Comparison of ENCODE assay signal across 19 cellular contexts in the genomic region with DNA sequence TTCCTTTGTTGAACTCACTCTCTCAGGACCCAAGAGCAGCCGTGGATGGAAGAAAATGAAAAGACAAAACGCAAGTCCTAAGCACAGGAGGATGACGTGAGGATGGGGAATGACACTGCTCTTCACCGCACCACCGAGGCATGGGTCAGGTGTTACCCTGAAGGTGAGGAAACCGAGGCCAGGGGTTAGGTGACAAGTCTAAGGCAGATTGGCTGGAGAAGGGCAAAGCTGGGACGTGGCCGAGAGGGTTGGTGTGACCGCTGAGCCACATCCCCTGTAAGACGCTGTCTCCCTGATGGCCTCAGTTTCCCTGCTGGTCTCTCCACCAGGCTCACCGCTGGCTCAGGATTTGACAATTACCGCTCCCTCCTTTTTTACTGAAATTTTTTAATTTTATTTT.
DNase-seq lines count a peak whose midpoint lies in the region; ATAC-seq, FAIRE-seq and TF ChIP-seq lines count a peak whose summit lies in the region.
"Had no signal": no experiment of that assay in that cellular context is flagged by ENCODE, and none has a peak within 500 bp of the region (broad histone marks: within the 10 kb centered on the region; RNA-seq: fewer than 3 reads in every experiment).

No MANE protein-coding gene starts in this region.

- no peak overlapping the region for H2BK15ac ChIP-seq in H1 (ENCODE audit: low read length)

- no peak overlapping the region for H3K14ac ChIP-seq in H1 (ENCODE audit: insufficient read length)
- no peak overlapping the region for H3K14ac ChIP-seq in trophoblast cell (ENCODE audit: low read length)

- DNase-seq in H1 (ENCODE audit: low read depth in 1 of 2, low spot score in 2 of 2) (no peak), lower lobe of right lung (peak; percentile 23), trophoblast cell (no peak), vagina (ENCODE audit: extremely low spot score in 2 of 2) (no peak), NCI-H526 (lab: John Stamatoyannopoulos, UW) (no peak), medulla oblongata (ENCODE audit: extremely low spot score) (no peak)
- DNase-seq: C1 segment of cervical spinal cord; Calu3; CD4-positive, alpha-beta memory T cell; COR-L47; DMS53; DMS79 treated with DMSO at 0.1 percent for 48 hours; GF-D8; HFFc6 had no signal

- POLR2A ChIA-PET in H1 (lab: Charles Lee; ENCODE audit: partially characterized antibody) = no interaction called here

- H4K12ac ChIP-seq in trophoblast cell (ENCODE audit: low read depth, low read length) = no peak overlapping the region

- H2AK5ac ChIP-seq in H1 (ENCODE audit: low read depth, low read length) (0 out of 2 replicates have a peak overlapping the region, but pooled peaks have one; percentile 0), trophoblast cell (ENCODE audit: low read length) (no peak overlapping the region)

- H3K4me3 ChIP-seq in H1 (ENCODE audit: extremely low read depth in 1 of 4, insufficient read depth in 2 of 4, low read depth in 3 of 4, low read length in 4 of 4) (no peak overlapping the region), lower lobe of right lung (no peak overlapping the region), trophoblast cell (ENCODE audit: low read depth, low read length) (no peak overlapping the region), vagina (no peak overlapping the region)
- H3K4me3 ChIP-seq: GM23338, HAP-1 had no signal

- H4K5ac ChIP-seq in H1 (ENCODE audit: insufficient read length, low read depth, low read length) = no peak overlapping the region

- H3K4me2 ChIP-seq in H1 (ENCODE audit: insufficient read depth in 1 of 2, low read depth in 2 of 2, low read length in 2 of 2) = no peak overlapping the region
- H3K4me2 ChIP-seq in trophoblast cell (ENCODE audit: low read length) = no peak overlapping the region
- H3K4me2 ChIP-seq: GM23338 had no signal

- H3K27ac ChIP-seq in H1 (ENCODE audit: low read depth, low read length) (no peak overlapping the region), lower lobe of right lung (no peak overlapping the region), trophoblast cell (ENCODE audit: low read depth, low read length) (no peak overlapping the region), vagina (no peak overlapping the region)

- H2BK5ac ChIP-seq in H1 (ENCODE audit: low read depth, low read length) (no peak overlapping the region), trophoblast cell (ENCODE audit: low read depth, low read length, poor library complexity) (no peak overlapping the region)

- CTCF ChIA-PET in H1 (lab: Charles Lee; ENCODE audit: partially characterized antibody) = interaction anchor here (1.1 kb wide), 1 partner anchor 18 kb away, joined by 3 read pairs; no protein-coding TSS in a partner anchor

- H2BK12ac ChIP-seq in H1 (ENCODE audit: low read depth, low read length) (no peak overlapping the region), trophoblast cell (ENCODE audit: low read length) (no peak overlapping the region)

- H2BK20ac ChIP-seq in H1 (ENCODE audit: low read length) = no peak overlapping the region

- H3K27me3 ChIP-seq in H1 (replicated peaks in 1 of 4; ENCODE audit: control insufficient read depth in 3 of 4, extremely low read depth in 1 of 4, insufficient read depth in 3 of 4, low read length in 3 of 4) (no peaks in the 10 kb centered on the region), lower lobe of right lung (ENCODE audit: low read depth) (no peaks in the 10 kb centered on the region), trophoblast cell (ENCODE audit: insufficient read depth, low read length) (no peaks in the 10 kb centered on the region), vagina (no peaks in the 10 kb centered on the region)

- intact Hi-C loops in lower lobe of right lung (cut with DNase I) (no loop called here), vagina (cut with DNase I) (no loop called here)

- ATAC-seq in lower lobe of right lung = no peak
- ATAC-seq: GM23338 had no signal

- H2AFZ ChIP-seq in H1 (ENCODE audit: low read length) (no peak overlapping the region), trophoblast cell (ENCODE audit: insufficient read depth, low read length, poor library complexity) (no peak overlapping the region)
- H2AFZ ChIP-seq: GM23338 had no signal

- FAIRE-seq in H1 (lab: Jason Lieb, UNC) = no peak
- FAIRE-seq: GM12891, GM18507, H54 had no signal

- TF ChIP-seq POLR2A in H1 (IDR thresholded peaks at IDR 0.05; ENCODE audit: control extremely low read depth in 1 of 2, low read depth in 2 of 2, low read length in 2 of 2) = no peak
- no peak for TF ChIP-seq POLR2A in vagina (IDR thresholded peaks at IDR 0.05)

- no peak for TF ChIP-seq RAD21 in H1 (IDR thresholded peaks at IDR 0.05 in 1 of 2, conservative IDR thresholded peaks at IDR 0.05 in 1 of 2; ENCODE audit: low read depth in 2 of 2, low read length in 2 of 2)

- no peak overlapping the region for H3K56ac ChIP-seq in H1 (replicated peaks; ENCODE audit: insufficient read length, low read depth, low read length)

- H2BK120ac ChIP-seq in H1 (replicated peaks; ENCODE audit: low read depth, low read length) (no peak overlapping the region), trophoblast cell (ENCODE audit: insufficient read depth, low read length, poor library complexity) (no peak overlapping the region)

- H3K9me3 ChIP-seq in H1 (ENCODE audit: insufficient read depth in 2 of 2, low read depth in 1 of 2, low read length in 1 of 2) (no peaks in the 10 kb centered on the region), lower lobe of right lung (no peaks in the 10 kb centered on the region), trophoblast cell (ENCODE audit: insufficient read depth, low read depth, low read length) (peaks cover 2% of the 10 kb centered on the region), vagina (no peaks in the 10 kb centered on the region)
- H3K9me3 ChIP-seq: HAP-1 had no signal

- no peak overlapping the region for H3K4ac ChIP-seq in H1 (replicated peaks; ENCODE audit: insufficient read length, low read depth, low read length)
- no peak overlapping the region for H3K4ac ChIP-seq in trophoblast cell (ENCODE audit: low read depth, low read length)

- H4K91ac ChIP-seq in H1 (replicated peaks; ENCODE audit: insufficient read length, low read length) (no peak overlapping the region), trophoblast cell (ENCODE audit: low read depth, low read length) (peak overlapping the region; percentile 2)

- H3K23me2 ChIP-seq in H1 (ENCODE audit: low read depth, low read length) = peaks cover 6% of the 10 kb centered on the region; the same call in 1 of the 2 replicates

- H3K79me1 ChIP-seq in H1 (ENCODE audit: low read depth, low read length) (no peaks in the 10 kb centered on the region), trophoblast cell (ENCODE audit: low read length) (no peaks in the 10 kb centered on the region)

- H3K9ac ChIP-seq in H1 (replicated peaks in 1 of 4; ENCODE audit: extremely low read depth in 1 of 4, low read depth in 3 of 4, low read length in 3 of 4) (no peak overlapping the region), trophoblast cell (ENCODE audit: low read length) (no peak overlapping the region)

- no peaks in the 10 kb centered on the region for H3K36me3 ChIP-seq in H1 (ENCODE audit: control insufficient read depth in 2 of 4, insufficient read depth in 4 of 4, low read length in 3 of 4)
- H3K36me3 ChIP-seq in lower lobe of right lung = no peaks in the 10 kb centered on the region
- no peaks in the 10 kb centered on the region for H3K36me3 ChIP-seq in trophoblast cell (ENCODE audit: control insufficient read depth in 1 of 2, insufficient read depth in 2 of 2, low read length in 2 of 2)
- H3K36me3 ChIP-seq in vagina = no peaks in the 10 kb centered on the region
- H3K36me3 ChIP-seq: HAP-1 had no signal

- H3K18ac ChIP-seq in H1 (ENCODE audit: extremely low read depth, low read length) (no peak overlapping the region), trophoblast cell (ENCODE audit: low read length) (no peak overlapping the region)

- WGBS in H1 (ENCODE audit: extremely low coverage in 1 of 2, insufficient coverage in 1 of 2, insufficient read length in 1 of 2, insufficient replicate concordance in 2 of 2, low coverage in 1 of 2, low lambda C conversion rate in 2 of 2, missing lambda C conversion rate in 1 of 2), 2 experiments = 85% methylated on average over 12 of the region's 12 CpGs; no CpG with 5 or more reads in 1 of the 2 experiments
- whole genome bisulfite sequencing in trophoblast cell (ENCODE audit: extremely low coverage, insufficient coverage, insufficient read length) = no CpG with 5 or more reads among the region's 12 CpGs

- H3K4me1 ChIP-seq in H1 (replicated peaks in 1 of 4; ENCODE audit: control insufficient read depth in 3 of 4, insufficient read depth in 4 of 4, low read length in 3 of 4) (peaks cover 0 to 7% (median 3%) of the 10 kb centered on the region in 4 experiments; a peak in 4 of 7 replicates), lower lobe of right lung (no peaks in the 10 kb centered on the region), trophoblast cell (ENCODE audit: control insufficient read depth in 1 of 2, insufficient read depth in 2 of 2, low read length in 2 of 2) (no peaks in the 10 kb centered on the region), vagina (no peaks in the 10 kb centered on the region)
- H3K4me1 ChIP-seq: HAP-1 had no signal

- H4K8ac ChIP-seq in H1 (ENCODE audit: extremely low read depth, insufficient read depth, low read length) (no peak overlapping the region), trophoblast cell (ENCODE audit: low read depth, low read length) (no peak overlapping the region)

- H4K20me1 ChIP-seq in H1 (replicated peaks in 1 of 2; ENCODE audit: control insufficient read depth in 1 of 2, insufficient read depth in 2 of 2, low read length in 2 of 2) = peaks cover 0 to 5% of the 10 kb centered on the region in 2 experiments

- TF ChIP-seq CTCF in H1 (IDR thresholded peaks at IDR 0.05; ENCODE audit: control extremely low read depth in 1 of 3, insufficient read depth in 1 of 3, low read depth in 1 of 3, low read length in 3 of 3) (no peak), lower lobe of right lung (IDR thresholded peaks at IDR 0.05) (no peak), vagina (IDR thresholded peaks at IDR 0.05) (no peak)

- H3K79me2 ChIP-seq in H1 (ENCODE audit: control insufficient read depth in 1 of 2, insufficient read depth in 2 of 2, low read length in 2 of 2) (no peaks in the 10 kb centered on the region), trophoblast cell (ENCODE audit: control insufficient read depth, insufficient read depth, low read length, poor library complexity) (no peaks in the 10 kb centered on the region)

- H3K23ac ChIP-seq in H1 (ENCODE audit: insufficient read length) (no peak overlapping the region), trophoblast cell (ENCODE audit: low read length) (no peak overlapping the region)

- TF ChIP-seq EP300 in H1 (IDR thresholded peaks at IDR 0.05; ENCODE audit: borderline replicate concordance in 1 of 2, low read depth in 2 of 2, low read length in 2 of 2) = no peak

TF ChIP-seq in H1, 55 proteins besides CTCF, POLR2A, EP300 and RAD21:
- TF ChIP-seq ZNF274 (IDR thresholded peaks at IDR 0.05; ENCODE audit: borderline replicate concordance, extremely low read depth, low read length) (no peak), SP4 (IDR thresholded peaks at IDR 0.05; ENCODE audit: low read length) (no peak)
